Comparison of ENCODE assay signal across 19 cellular contexts in the genomic region with DNA sequence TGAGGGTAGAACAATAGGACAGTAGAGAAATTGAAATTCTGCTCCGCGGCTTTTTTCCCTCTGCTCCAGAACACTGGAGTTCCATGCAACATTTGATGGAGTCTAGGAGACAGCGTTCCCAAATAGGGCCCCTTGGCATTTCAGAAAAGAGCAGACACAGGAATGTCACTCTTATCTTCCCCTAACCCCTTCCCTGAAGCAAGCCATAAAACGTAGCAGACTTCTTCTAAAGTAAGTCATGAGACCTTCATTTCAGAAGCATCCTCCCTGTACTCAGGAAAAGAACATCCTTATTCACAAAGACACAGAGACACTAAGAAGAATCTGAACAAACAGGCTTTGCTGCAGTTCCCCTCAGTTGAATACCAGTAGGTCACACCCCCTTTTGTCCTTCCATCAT.
"Had no signal": no experiment of that assay in that cellular context is flagged by ENCODE, and none has a peak within 500 bp of the region (broad histone marks: within the 10 kb centered on the region; RNA-seq: fewer than 3 reads in every experiment).

No MANE protein-coding gene starts in this region.

- H3K27me3 ChIP-seq: foreskin keratinocyte, neutrophil, right lobe of liver, upper lobe of left lung, uterus had no signal

- H3K36me3 Mint-ChIP-seq: stimulated activated memory B cell treated with anti-CD40 and anti-IgM and Interleukin-4, amounts not matched to agents 10 μg/mL and 1 μg/mL and 100 μg/mL, for 72 hours had no signal

- H3K4me3 Mint-ChIP-seq: central memory CD8-positive, alpha-beta T cell; natural killer cell treated with Interleukin-12 subunit alpha and Interleukin-12 subunit beta and Interleukin-15 and Interleukin-18, amount 100 ng/mL, for 72 hours; stimulated activated memory B cell treated with anti-CD40 and anti-IgM and Interleukin-4, amounts not matched to agents 10 μg/mL and 1 μg/mL and 100 μg/mL, for 72 hours; stimulated activated naive CD8-positive, alpha-beta T cell treated with anti-CD3 and anti-CD28 coated beads, Interleukin-15, amount 100 ng/mL, for 72 hours had no signal

- H3K4me3 ChIP-seq: psoas muscle, right lobe of liver, spleen, upper lobe of left lung, uterus had no signal

- H3K9me3 Mint-ChIP-seq: central memory CD8-positive, alpha-beta T cell; natural killer cell treated with Interleukin-12 subunit alpha and Interleukin-12 subunit beta and Interleukin-15 and Interleukin-18, amount 100 ng/mL, for 72 hours; stimulated activated memory B cell treated with anti-CD40 and anti-IgM and Interleukin-4, amounts not matched to agents 10 μg/mL and 1 μg/mL and 100 μg/mL, for 72 hours had no signal

- H3K27ac Mint-ChIP-seq: natural killer cell treated with Interleukin-12 subunit alpha and Interleukin-12 subunit beta and Interleukin-15 and Interleukin-18, amount 100 ng/mL, for 72 hours; stimulated activated memory B cell treated with anti-CD40 and anti-IgM and Interleukin-4, amounts not matched to agents 10 μg/mL and 1 μg/mL and 100 μg/mL, for 72 hours; stimulated activated naive CD8-positive, alpha-beta T cell treated with anti-CD3 and anti-CD28 coated beads, Interleukin-15, amount 100 ng/mL, for 72 hours had no signal

- H3K4me1 ChIP-seq: foreskin keratinocyte, psoas muscle, right lobe of liver, spleen, upper lobe of left lung, uterus had no signal

- H3K27ac ChIP-seq: foreskin keratinocyte, neutrophil, psoas muscle, right lobe of liver, spleen, upper lobe of left lung, uterus had no signal

- H3K36me3 ChIP-seq: neutrophil, right lobe of liver, spleen, upper lobe of left lung, uterus had no signal

- H3K27me3 Mint-ChIP-seq: central memory CD8-positive, alpha-beta T cell; natural killer cell treated with Interleukin-12 subunit alpha and Interleukin-12 subunit beta and Interleukin-15 and Interleukin-18, amount 100 ng/mL, for 72 hours; stimulated activated memory B cell treated with anti-CD40 and anti-IgM and Interleukin-4, amounts not matched to agents 10 μg/mL and 1 μg/mL and 100 μg/mL, for 72 hours had no signal

- DNase-seq: effector memory CD4-positive, alpha-beta T cell; erythroblast; mammary epithelial cell; midbrain; psoas muscle; right lobe of liver; spleen; stimulated activated CD4-positive, alpha-beta T cell treated with anti-CD3 and anti-CD28 coated beads, Interleukin-15, amount 100 ng/mL, for 24 hours; stimulated activated CD4-positive, alpha-beta T cell treated with anti-CD3 and anti-CD28 coated beads, Interleukin-1b, Interleukin-23, amount 100 ng/mL, for 48 hours; stimulated activated CD4-positive, alpha-beta T cell treated with anti-CD3 and anti-CD28 coated beads, Interleukin-4, amount 100 ng/mL, for 24 hours; stimulated activated naive CD8-positive, alpha-beta T cell treated with anti-CD3 and anti-CD28 coated beads, Interleukin-15, amount 100 ng/mL, for 72 hours; upper lobe of left lung; uterus had no signal

- H3K4me1 Mint-ChIP-seq: central memory CD8-positive, alpha-beta T cell; stimulated activated memory B cell treated with anti-CD40 and anti-IgM and Interleukin-4, amounts not matched to agents 10 μg/mL and 1 μg/mL and 100 μg/mL, for 72 hours; stimulated activated naive CD8-positive, alpha-beta T cell treated with anti-CD3 and anti-CD28 coated beads, Interleukin-15, amount 100 ng/mL, for 72 hours had no signal

- ATAC-seq: foreskin keratinocyte; left lobe of liver; natural killer cell treated with Interleukin-12 subunit alpha and Interleukin-12 subunit beta and Interleukin-15 and Interleukin-18, amount 100 ng/mL, for 72 hours; psoas muscle; right lobe of liver; stimulated activated memory B cell treated with anti-CD40 and anti-IgM and Interleukin-4, amounts not matched to agents 10 μg/mL and 1 μg/mL and 100 μg/mL, for 72 hours; stimulated activated naive CD8-positive, alpha-beta T cell treated with anti-CD3 and anti-CD28 coated beads, Interleukin-15, amount 100 ng/mL, for 72 hours had no signal

- H3K9me3 ChIP-seq: neutrophil, psoas muscle, right lobe of liver, spleen, upper lobe of left lung, uterus had no signal
